In genomic region chr5:126954981-126955380, GRCh38 we compare ENCODE assay signal across 23 cellular contexts.
A peak's percentile ranks its signal among the peaks of the same experiment; 100 is the strongest.
DNase-seq lines count a peak whose midpoint lies in the region; ATAC-seq and FAIRE-seq lines count a peak whose summit lies in the region.
"Had no signal": no experiment of that assay in that cellular context is flagged by ENCODE, and none has a peak within 500 bp of the region (broad histone marks: within the 10 kb centered on the region; RNA-seq: fewer than 3 reads in every experiment).

No MANE protein-coding gene starts in this region.

- peaks cover 11% of the 10 kb centered on the region in 2 donors for H3K4me1 Mint-ChIP-seq in stimulated activated naive B cell treated with anti-CD40 and anti-IgM and Interleukin-4, amounts not matched to agents 10 μg/mL and 1 μg/mL and 100 μg/mL, for 72 hours
- no peaks in the 10 kb centered on the region for H3K4me1 Mint-ChIP-seq in activated T-cell treated with anti-CD3 and anti-CD28 coated beads, Interleukin-2, amount 50 U/mL, for 72 hours (ENCODE audit: low read depth)
- H3K4me1 Mint-ChIP-seq: CD8-positive, alpha-beta memory T cell; GM23338; H9 had no signal

- peaks cover 6% of the 10 kb centered on the region; the same call in 1 of the 2 replicates for H3K9me3 ChIP-seq in MG63
- H3K9me3 ChIP-seq: BE2C had no signal

- peaks cover 0 to 1% of the 10 kb centered on the region in 2 donors for H3K9me3 Mint-ChIP-seq in stimulated activated naive B cell treated with anti-CD40 and anti-IgM and Interleukin-4, amounts not matched to agents 10 μg/mL and 1 μg/mL and 100 μg/mL, for 72 hours
- H3K9me3 Mint-ChIP-seq in activated T-cell treated with anti-CD3 and anti-CD28 coated beads, Interleukin-2, amount 50 U/mL, for 72 hours = no peaks in the 10 kb centered on the region
- H3K9me3 Mint-ChIP-seq: CD4-positive, alpha-beta T cell; CD8-positive, alpha-beta memory T cell; GM23338 had no signal

- no peak for DNase-seq in GM19239 (ENCODE audit: insufficient read length, low spot score)
- DNase-seq in fibroblast of gingiva (ENCODE audit: low read depth) = peak; percentile 80
- DNase-seq in fibroblast of the conjunctiva (ENCODE audit: low read depth) = peak; percentile 39
- DNase-seq in stimulated activated naive B cell treated with anti-CD40 and anti-IgM and Interleukin-4, amounts not matched to agents 10 μg/mL and 1 μg/mL and 100 μg/mL, for 72 hours = no peak
- no peak for DNase-seq in dermis blood vessel endothelial cell
- no peak for DNase-seq in MG63
- no peak for DNase-seq in activated T-cell treated with anti-CD3 and anti-CD28 coated beads, Interleukin-2, amount 50 U/mL, for 72 hours
- DNase-seq in RCC 7860 (ENCODE audit: low spot score) = no peak
- DNase-seq: AML-193; BE2C; CD4-positive, alpha-beta T cell; CD8-positive, alpha-beta memory T cell; DMS 273 treated with DMSO at 0.1 percent for 48 hours; DMS79; EL; GDM1; H9 had no signal

- peak; percentile 23 for FAIRE-seq in GM19239 (lab: Jason Lieb, UNC)
- FAIRE-seq in RCC 7860 (lab: Jason Lieb, UNC) = no peak
- FAIRE-seq: D721Med, GM12878 had no signal

- H3K4me3 Mint-ChIP-seq in stimulated activated naive B cell treated with anti-CD40 and anti-IgM and Interleukin-4, amounts not matched to agents 10 μg/mL and 1 μg/mL and 100 μg/mL, for 72 hours = no peak overlapping the region
- no peak overlapping the region for H3K4me3 Mint-ChIP-seq in activated T-cell treated with anti-CD3 and anti-CD28 coated beads, Interleukin-2, amount 50 U/mL, for 72 hours
- H3K4me3 Mint-ChIP-seq: CD14-positive monocyte; CD4-positive, alpha-beta T cell; CD8-positive, alpha-beta memory T cell; GM23338; H9 had no signal

- H3K36me3 ChIP-seq in MG63 = no peaks in the 10 kb centered on the region
- H3K36me3 ChIP-seq: BE2C had no signal

- no peak for ATAC-seq in stimulated activated naive B cell treated with anti-CD40 and anti-IgM and Interleukin-4, amounts not matched to agents 10 μg/mL and 1 μg/mL and 100 μg/mL, for 72 hours (replicated peaks)
- ATAC-seq in activated T-cell treated with anti-CD3 and anti-CD28 coated beads, Interleukin-2, amount 50 U/mL, for 72 hours (replicated peaks in 1 of 2) = no peak
- ATAC-seq: GM12878, GM23338, HCT116 had no signal

- H3K36me3 Mint-ChIP-seq in stimulated activated naive B cell treated with anti-CD40 and anti-IgM and Interleukin-4, amounts not matched to agents 10 μg/mL and 1 μg/mL and 100 μg/mL, for 72 hours = peaks cover 5 to 7% of the 10 kb centered on the region in 2 donors
- H3K36me3 Mint-ChIP-seq in activated T-cell treated with anti-CD3 and anti-CD28 coated beads, Interleukin-2, amount 50 U/mL, for 72 hours (ENCODE audit: insufficient read depth in 2 of 2) = no peaks in the 10 kb centered on the region
- H3K36me3 Mint-ChIP-seq: CD14-positive monocyte; CD8-positive, alpha-beta memory T cell had no signal

- no peaks in the 10 kb centered on the region for H3K27me3 ChIP-seq in MG63
- H3K27me3 ChIP-seq: BE2C; BLaER1 treated with 17β-estradiol and CSF1 and Interleukin-3, amounts not matched to agents 10 nM and 100 nM had no signal

- peak overlapping the region; percentile 9 for H3K27ac Mint-ChIP-seq in stimulated activated naive B cell treated with anti-CD40 and anti-IgM and Interleukin-4, amounts not matched to agents 10 μg/mL and 1 μg/mL and 100 μg/mL, for 72 hours
- no peak overlapping the region for H3K27ac Mint-ChIP-seq in activated T-cell treated with anti-CD3 and anti-CD28 coated beads, Interleukin-2, amount 50 U/mL, for 72 hours
- H3K27ac Mint-ChIP-seq: CD14-positive monocyte; CD4-positive, alpha-beta T cell; CD8-positive, alpha-beta memory T cell; GM23338; H9 had no signal

- H3K27me3 Mint-ChIP-seq in stimulated activated naive B cell treated with anti-CD40 and anti-IgM and Interleukin-4, amounts not matched to agents 10 μg/mL and 1 μg/mL and 100 μg/mL, for 72 hours = no peaks in the 10 kb centered on the region
- H3K27me3 Mint-ChIP-seq in activated T-cell treated with anti-CD3 and anti-CD28 coated beads, Interleukin-2, amount 50 U/mL, for 72 hours (ENCODE audit: low read depth) = no peaks in the 10 kb centered on the region
- H3K27me3 Mint-ChIP-seq: CD4-positive, alpha-beta T cell had no signal

- H3K4me3 ChIP-seq in MG63 = no peak overlapping the region
- H3K4me3 ChIP-seq: BLaER1 treated with 17β-estradiol and CSF1 and Interleukin-3, amounts not matched to agents 10 nM and 100 nM; GM12878; GM23338 had no signal

Comparison
In these comparisons a context has a peak if more than half of its experiments do, and no peak if none do; other contexts are left out.
1. DNase-seq: peak in fibroblast of gingiva (single experiment) and fibroblast of the conjunctiva (single experiment); none in GM19239 (single experiment), stimulated activated naive B cell treated with anti-CD40 and anti-IgM and Interleukin-4, amounts not matched to agents 10 μg/mL and 1 μg/mL and 100 μg/mL, for 72 hours (single experiment), dermis blood vessel endothelial cell (single experiment), MG63 (single experiment), activated T-cell treated with anti-CD3 and anti-CD28 coated beads, Interleukin-2, amount 50 U/mL, for 72 hours (0 of 2) and RCC 7860 (single experiment).